Comparison of ENCODE assay signal across 25 cellular contexts in the genomic region with DNA sequence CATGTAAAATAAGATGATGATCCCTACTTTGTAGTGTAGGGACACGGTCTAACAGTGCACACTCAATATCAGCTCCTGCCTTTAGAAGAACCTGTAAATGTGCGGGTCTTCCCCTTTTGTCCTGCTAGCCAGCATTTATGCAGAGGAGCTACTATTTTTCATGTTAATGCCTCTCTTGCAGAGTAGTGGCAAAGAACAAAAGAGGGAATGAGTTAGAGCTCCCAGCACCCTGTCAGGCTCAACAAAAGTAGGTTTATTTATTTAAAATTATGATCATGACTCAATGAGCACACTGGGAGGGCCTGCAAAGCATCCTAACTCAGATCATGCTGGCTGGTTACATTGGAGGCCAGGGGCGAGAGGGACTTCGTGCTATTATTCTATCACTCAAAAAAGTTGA.
DNase-seq lines count a peak whose midpoint lies in the region; ATAC-seq and TF ChIP-seq lines count a peak whose summit lies in the region.
"Had no signal": no experiment of that assay in that cellular context is flagged by ENCODE, and none has a peak within 500 bp of the region (broad histone marks: within the 10 kb centered on the region; RNA-seq: fewer than 3 reads in every experiment).

No MANE protein-coding gene starts in this region.

- peaks cover 70% of the 10 kb centered on the region for H3K27me3 ChIP-seq in HUES48 (ENCODE audit: control insufficient read depth, insufficient read depth, low read length)
- H3K27me3 ChIP-seq: BE2C, MG63 had no signal

- H3K9me3 ChIP-seq in HUES48 (ENCODE audit: control insufficient read depth, insufficient read depth, low read length) = peaks cover 12% of the 10 kb centered on the region
- H3K9me3 ChIP-seq: BE2C, MG63 had no signal

- DNase-seq in COR-L47 (lab: John Stamatoyannopoulos, UW) (peak; percentile 70), iPS-NIHi11 (ENCODE audit: low spot score) (peak; percentile 29), HT-29 (ENCODE audit: low spot score) (no peak), NCI-H1436 (lab: John Stamatoyannopoulos, UW) (no peak)
- no peak for DNase-seq in activated naive CD8-positive, alpha-beta T cell treated with anti-CD3 and anti-CD28 coated beads, Interleukin-2, amount 50 U/mL, for 24 hours
- DNase-seq: BE2C; CD4-positive, CD25-positive, alpha-beta regulatory T cell; DMS153; GF-D8; GM23248; Kasumi-1; MG63; NCI-H1048; NCI-H1436 treated with DMSO at 0.1 percent for 48 hours; NCI-H2029; NCI-H446; NCI-H526 treated with DMSO at 0.1 percent for 48 hours; NK-92 treated with Interleukin-12 subunit alpha and Interleukin-12 subunit beta, amount 100 ng/mL, for 24 hours; OCI-M1; SHP77 treated with DMSO at 0.1 percent for 48 hours had no signal

- peaks cover 42% of the 10 kb centered on the region for H3K4me1 Mint-ChIP-seq in brain
- no peaks in the 10 kb centered on the region for H3K4me1 Mint-ChIP-seq in activated naive CD8-positive, alpha-beta T cell treated with anti-CD3 and anti-CD28 coated beads, Interleukin-2, amount 50 U/mL, for 24 hours
- H3K4me1 Mint-ChIP-seq: CD4-positive, CD25-positive, alpha-beta regulatory T cell had no signal

- no peaks in the 10 kb centered on the region for H3K36me3 ChIP-seq in HUES48 (ENCODE audit: control insufficient read depth, insufficient read depth, low read length)
- H3K36me3 ChIP-seq: BE2C, MG63 had no signal

- H3K27ac Mint-ChIP-seq in brain = peak overlapping the region; percentile 40 to 96 (median 72)
- H3K27ac Mint-ChIP-seq in activated naive CD8-positive, alpha-beta T cell treated with anti-CD3 and anti-CD28 coated beads, Interleukin-2, amount 50 U/mL, for 24 hours = no peak overlapping the region
- H3K27ac Mint-ChIP-seq: CD4-positive, CD25-positive, alpha-beta regulatory T cell had no signal

- TF ChIP-seq CTCF in brain (conservative IDR thresholded peaks at IDR 0.05) = no peak

- no peak overlapping the region for H3K9ac ChIP-seq in HUES48 (ENCODE audit: low read depth, low read length)
- H3K9ac ChIP-seq: GM23248 had no signal

- H3K4me3 ChIP-seq in HUES48 (ENCODE audit: low read depth, low read length) = peak overlapping the region; percentile 43
- H3K4me3 ChIP-seq: GM23248, MG63 had no signal

- H3K36me3 Mint-ChIP-seq in brain = peaks cover 7% of the 10 kb centered on the region
- no peaks in the 10 kb centered on the region for H3K36me3 Mint-ChIP-seq in activated naive CD8-positive, alpha-beta T cell treated with anti-CD3 and anti-CD28 coated beads, Interleukin-2, amount 50 U/mL, for 24 hours (ENCODE audit: low read depth)
- H3K36me3 Mint-ChIP-seq: CD4-positive, CD25-positive, alpha-beta regulatory T cell had no signal

- H3K27ac ChIP-seq in HUES48 (ENCODE audit: low read depth, low read length) = peak overlapping the region; percentile 66
- H3K27ac ChIP-seq: GM23248, HL-60 had no signal

- no peak overlapping the region for H3K4me3 Mint-ChIP-seq in brain
- H3K4me3 Mint-ChIP-seq in activated naive CD8-positive, alpha-beta T cell treated with anti-CD3 and anti-CD28 coated beads, Interleukin-2, amount 50 U/mL, for 24 hours = no peak overlapping the region
- H3K4me3 Mint-ChIP-seq: CD4-positive, CD25-positive, alpha-beta regulatory T cell had no signal

- peaks cover 36% of the 10 kb centered on the region for H3K4me1 ChIP-seq in HUES48 (ENCODE audit: control insufficient read depth, insufficient read depth, low read length)
- H3K4me1 ChIP-seq: BE2C had no signal

- H3K9me3 Mint-ChIP-seq in brain = peaks cover 5 to 15% (median 14%) of the 10 kb centered on the region in 5 experiments
- peaks cover 19% of the 10 kb centered on the region for H3K9me3 Mint-ChIP-seq in activated naive CD8-positive, alpha-beta T cell treated with anti-CD3 and anti-CD28 coated beads, Interleukin-2, amount 50 U/mL, for 24 hours

- H3K27me3 Mint-ChIP-seq in brain = peaks cover 2% of the 10 kb centered on the region
- H3K27me3 Mint-ChIP-seq in activated naive CD8-positive, alpha-beta T cell treated with anti-CD3 and anti-CD28 coated beads, Interleukin-2, amount 50 U/mL, for 24 hours = no peaks in the 10 kb centered on the region
- H3K27me3 Mint-ChIP-seq: CD4-positive, CD25-positive, alpha-beta regulatory T cell had no signal

- no peak for ATAC-seq in activated naive CD8-positive, alpha-beta T cell treated with anti-CD3 and anti-CD28 coated beads, Interleukin-2, amount 50 U/mL, for 24 hours
- no peak for ATAC-seq in HG02884 (IDR thresholded peaks at IDR 0.05; ENCODE audit: unreplicated experiment)
- ATAC-seq: SK-N-SH treated with all-trans-retinoic acid at 6 μM for 48 hours had no signal

Comparison
In these comparisons a context has a peak if more than half of its experiments do, and no peak if none do; other contexts are left out.
1. DNase-seq: peak in COR-L47 (single experiment) and iPS-NIHi11 (single experiment); none in HT-29 (single experiment), activated naive CD8-positive, alpha-beta T cell treated with anti-CD3 and anti-CD28 coated beads, Interleukin-2, amount 50 U/mL, for 24 hours (single experiment) and NCI-H1436 (single experiment).